Comparison of ENCODE assay signal across 25 cellular contexts in genomic region chr1:162859210-162859609, GRCh38. TPM values are rescaled to one million over a fixed set of nuclear protein-coding genes. Genes with fewer than 3 reads are reported as not detected.
"Had no signal": no experiment of that assay in that cellular context is flagged by ENCODE, and none has a peak within 500 bp of the region (broad histone marks: within the 10 kb centered on the region; RNA-seq: fewer than 3 reads in every experiment).

No MANE protein-coding gene starts in this region.

- H3K4me1 Mint-ChIP-seq: activated CD4-positive, alpha-beta T cell treated with anti-CD3 and anti-CD28 coated beads, Interleukin-2, amount 10 ng/mL, durations not matched to agents 7 days and 5 days; activated CD8-positive, alpha-beta memory T cell treated with anti-CD3 and anti-CD28 coated beads, Interleukin-2, amount 10 ng/mL, durations not matched to agents 7 days and 5 days; activated naive CD4-positive, alpha-beta T cell treated with anti-CD3 and anti-CD28 coated beads, Interleukin-2, amount 10 ng/mL, durations not matched to agents 7 days and 5 days had no signal

- H3K4me3 ChIP-seq: body of pancreas, cardiac muscle cell, lower lobe of right lung, sigmoid colon had no signal

- H3K27ac ChIP-seq: body of pancreas, cardiac muscle cell, lower lobe of right lung, sigmoid colon had no signal

- H3K27ac Mint-ChIP-seq: activated CD4-positive, alpha-beta T cell treated with anti-CD3 and anti-CD28 coated beads, Interleukin-2, amount 10 ng/mL, durations not matched to agents 7 days and 5 days; activated CD8-positive, alpha-beta memory T cell treated with anti-CD3 and anti-CD28 coated beads, Interleukin-2, amount 10 ng/mL, durations not matched to agents 7 days and 5 days; activated CD8-positive, alpha-beta T cell treated with anti-CD3 and anti-CD28 coated beads for 36 hours; activated naive CD4-positive, alpha-beta T cell treated with anti-CD3 and anti-CD28 coated beads, Interleukin-2, amount 10 ng/mL, durations not matched to agents 7 days and 5 days; dendritic cell treated with granulocyte-macrophage colony-stimulating factor and Interleukin-4, amounts not matched to agents 40 ng/mL and 50 ng/mL, for 4 days; naive thymus-derived CD4-positive, alpha-beta T cell had no signal

- H3K4me1 ChIP-seq: body of pancreas had no signal

- H3K36me3 ChIP-seq: cardiac muscle cell, lower lobe of right lung, sigmoid colon had no signal

- H3K9me3 ChIP-seq: body of pancreas, lower lobe of right lung, sigmoid colon had no signal

- ATAC-seq: activated CD8-positive, alpha-beta memory T cell treated with anti-CD3 and anti-CD28 coated beads, Interleukin-2, amount 10 ng/mL, durations not matched to agents 7 days and 5 days; activated CD8-positive, alpha-beta T cell treated with anti-CD3 and anti-CD28 coated beads for 36 hours; body of pancreas; lower lobe of right lung; naive thymus-derived CD4-positive, alpha-beta T cell had no signal

- H3K27me3 ChIP-seq: body of pancreas, cardiac muscle cell, sigmoid colon had no signal

- H3K4me3 Mint-ChIP-seq: activated CD4-positive, alpha-beta T cell treated with anti-CD3 and anti-CD28 coated beads, Interleukin-2, amount 10 ng/mL, durations not matched to agents 7 days and 5 days; activated CD8-positive, alpha-beta memory T cell treated with anti-CD3 and anti-CD28 coated beads, Interleukin-2, amount 10 ng/mL, durations not matched to agents 7 days and 5 days; activated CD8-positive, alpha-beta T cell treated with anti-CD3 and anti-CD28 coated beads for 36 hours; activated naive CD4-positive, alpha-beta T cell treated with anti-CD3 and anti-CD28 coated beads, Interleukin-2, amount 10 ng/mL, durations not matched to agents 7 days and 5 days; dendritic cell treated with granulocyte-macrophage colony-stimulating factor and Interleukin-4, amounts not matched to agents 40 ng/mL and 50 ng/mL, for 4 days; naive thymus-derived CD4-positive, alpha-beta T cell; neural crest cell had no signal

- H3K9me3 Mint-ChIP-seq: activated CD4-positive, alpha-beta T cell treated with anti-CD3 and anti-CD28 coated beads, Interleukin-2, amount 10 ng/mL, durations not matched to agents 7 days and 5 days; activated CD8-positive, alpha-beta T cell treated with anti-CD3 and anti-CD28 coated beads for 36 hours; activated naive CD4-positive, alpha-beta T cell treated with anti-CD3 and anti-CD28 coated beads, Interleukin-2, amount 10 ng/mL, durations not matched to agents 7 days and 5 days; dendritic cell treated with granulocyte-macrophage colony-stimulating factor and Interleukin-4, amounts not matched to agents 40 ng/mL and 50 ng/mL, for 4 days; naive thymus-derived CD4-positive, alpha-beta T cell; neural crest cell had no signal

- DNase-seq: activated CD4-positive, alpha-beta T cell treated with anti-CD3 and anti-CD28 coated beads, Interleukin-2, amount 10 ng/mL, durations not matched to agents 7 days and 5 days; activated CD4-positive, CD25-positive, alpha-beta regulatory T cell treated with anti-CD3 and anti-CD28 coated beads, Interleukin-2, amount 50 U/mL, for 72 hours; activated CD8-positive, alpha-beta memory T cell treated with anti-CD3 and anti-CD28 coated beads, Interleukin-2, amount 10 ng/mL, durations not matched to agents 7 days and 5 days; activated CD8-positive, alpha-beta T cell treated with anti-CD3 and anti-CD28 coated beads for 36 hours; activated effector memory CD4-positive, alpha-beta T cell treated with anti-CD3 and anti-CD28 coated beads, Interleukin-2, amount 50 U/mL, for 16 hours; activated naive CD4-positive, alpha-beta T cell treated with anti-CD3 and anti-CD28 coated beads, Interleukin-2, amount 10 ng/mL, durations not matched to agents 7 days and 5 days; activated T-cell treated with anti-CD3 and anti-CD28 coated beads for 4 hours; amygdala; body of pancreas; effector CD4-positive, alpha-beta T cell; glutamatergic neuron; hippocampal formation; lower lobe of right lung; naive thymus-derived CD4-positive, alpha-beta T cell; sigmoid colon; stimulated activated CD4-positive, alpha-beta T cell treated with anti-CD3 and anti-CD28 coated beads, Interleukin-4, amount 100 ng/mL, for 1 hour; stimulated activated naive CD4-positive, alpha-beta T cell treated with Interleukin-2 at 50 U/mL for 16 hours had no signal

- H3K36me3 Mint-ChIP-seq: activated CD8-positive, alpha-beta memory T cell treated with anti-CD3 and anti-CD28 coated beads, Interleukin-2, amount 10 ng/mL, durations not matched to agents 7 days and 5 days; activated naive CD4-positive, alpha-beta T cell treated with anti-CD3 and anti-CD28 coated beads, Interleukin-2, amount 10 ng/mL, durations not matched to agents 7 days and 5 days had no signal

RNA-seq across cellular contexts. Expression of gene CCDC190, which starts 1.8 kb away (rescaled TPM):
- total RNA-seq: activated CD4-positive, alpha-beta T cell treated with anti-CD3 and anti-CD28 coated beads, Interleukin-2, amount 10 ng/mL, durations not matched to agents 7 days and 5 days; activated CD8-positive, alpha-beta memory T cell treated with anti-CD3 and anti-CD28 coated beads, Interleukin-2, amount 10 ng/mL, durations not matched to agents 7 days and 5 days; activated CD8-positive, alpha-beta T cell treated with anti-CD3 and anti-CD28 coated beads for 36 hours; body of pancreas; cardiac muscle cell; cerebellum; frontal cortex; naive thymus-derived CD4-positive, alpha-beta T cell; neural crest cell; omental fat pad; renal cortical epithelial cell; sigmoid colon; T-helper 2 cell treated with Interferon-gamma antibody and Interleukin-4, amounts not matched to agents 100 ng/mL and 5 ng/mL, for 36 hours had no signal
- polyA plus RNA-seq: cardiac muscle cell; naive thymus-derived CD4-positive, alpha-beta T cell; sigmoid colon had no signal
